Comparison of ENCODE assay signal across 8 cellular contexts in the genomic region with DNA sequence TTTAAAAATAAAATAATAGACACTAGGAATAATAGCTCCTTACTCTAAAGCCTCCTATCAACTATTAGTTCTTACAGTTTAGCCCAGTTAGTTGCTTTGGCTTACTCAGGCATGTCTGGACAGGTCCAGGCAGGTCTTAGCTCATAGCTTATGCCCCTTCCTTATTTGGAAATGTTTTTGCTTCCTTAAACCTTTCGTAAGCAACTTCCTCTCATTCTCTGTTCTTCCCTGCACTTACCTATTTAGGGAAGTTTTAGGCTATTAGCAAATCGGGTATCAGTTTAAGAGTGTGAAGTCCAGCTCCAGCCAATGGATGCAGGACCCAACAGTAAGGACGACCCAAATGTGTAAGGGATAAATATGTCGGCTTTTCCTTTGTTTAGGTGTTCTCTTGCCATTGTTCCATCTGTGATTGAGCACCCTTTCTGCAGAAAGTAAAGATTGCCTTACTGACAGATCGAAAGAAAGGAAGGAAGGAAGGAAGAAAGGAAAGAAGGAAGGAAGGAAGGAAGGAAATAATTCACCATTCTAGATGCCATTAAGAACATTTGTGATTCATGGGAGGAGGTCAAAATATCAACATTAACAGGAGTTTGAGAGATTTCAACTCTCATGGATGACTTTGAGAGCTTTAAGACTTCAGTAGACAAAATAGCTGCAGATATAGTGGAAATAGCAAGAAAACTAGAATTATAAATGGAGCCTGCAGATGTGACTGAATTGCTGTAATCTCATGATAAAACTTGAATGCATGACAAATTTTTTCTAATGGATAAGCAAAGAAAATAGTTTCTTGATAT.
A peak's percentile ranks its signal among the peaks of the same experiment; 100 is the strongest.
DNase-seq lines count a peak whose midpoint lies in the region; FAIRE-seq and TF ChIP-seq lines count a peak whose summit lies in the region.
"Not testable (repeated sequence)": the region's sequence is repeated elsewhere in the genome, so short reads cannot be mapped to it uniquely, and the experiment has no call there.

No MANE protein-coding gene starts in this region.

- H2BK15ac ChIP-seq in neuronal stem cell (ENCODE audit: low read length) = not testable (repeated sequence)

- not testable (repeated sequence) for H3K4me3 ChIP-seq in cardiac fibroblast (replicated peaks in 1 of 2; ENCODE audit: low read depth in 2 of 2, low read length in 2 of 2); fibroblast of villous mesenchyme (ENCODE audit: low read depth, low read length); neuronal stem cell (ENCODE audit: low read length in 2 of 2)

- H3K9me3 ChIP-seq in neuronal stem cell (replicated peaks in 1 of 2; ENCODE audit: control insufficient read depth in 2 of 2, insufficient read depth in 1 of 2, low read depth in 1 of 2, low read length in 2 of 2) = peaks cover 0 to 14% of the 10 kb centered on the region in 2 donors

- H2BK120ac ChIP-seq in neuronal stem cell (ENCODE audit: low read depth, low read length) = not testable (repeated sequence)

- H3K14ac ChIP-seq in neuronal stem cell (ENCODE audit: low read length) = not testable (repeated sequence)

- FAIRE-seq in HTR-8/SVneo (lab: Jason Lieb, UNC) (peak; percentile 28), TTC549 (lab: Jason Lieb, UNC) (peak; percentile 88)

- not testable (repeated sequence) for H4K91ac ChIP-seq in neuronal stem cell (ENCODE audit: low read depth, low read length, poor library complexity)

- TF ChIP-seq CTCF in 22Rv1 (IDR thresholded peaks at IDR 0.05); cardiac fibroblast (IDR thresholded peaks at IDR 0.05; ENCODE audit: low read depth, low read length); fibroblast of villous mesenchyme (IDR thresholded peaks at IDR 0.05; ENCODE audit: insufficient read depth, low read depth, low read length): not testable (repeated sequence)

- H3K36me3 ChIP-seq in neuronal stem cell (replicated peaks in 1 of 2; ENCODE audit: control insufficient read depth in 2 of 2, insufficient read depth in 2 of 2, low read length in 2 of 2) = not testable (repeated sequence)

- H4K8ac ChIP-seq in neuronal stem cell (ENCODE audit: low read depth, low read length) = not testable (repeated sequence)

- H3K23ac ChIP-seq in neuronal stem cell (ENCODE audit: low read depth, low read length, poor library complexity) = not testable (repeated sequence)

- H3K27ac ChIP-seq in 22Rv1 = peak overlapping the region; percentile 36; the same call in 1 of the 2 replicates
- H3K27ac ChIP-seq in neuronal stem cell (replicated peaks; ENCODE audit: low read length) = not testable (repeated sequence)

- not testable (repeated sequence) for H3K4me1 ChIP-seq in neuronal stem cell (ENCODE audit: control insufficient read depth in 2 of 2, insufficient read depth in 1 of 2, low read depth in 1 of 2, low read length in 2 of 2)

- not testable (repeated sequence) for H3K4me2 ChIP-seq in neuronal stem cell (ENCODE audit: insufficient read depth, low read length, poor library complexity, severe bottlenecking)

- H2AK5ac ChIP-seq in neuronal stem cell (ENCODE audit: low read depth, low read length) = not testable (repeated sequence)

- H2BK5ac ChIP-seq in neuronal stem cell (ENCODE audit: low read length) = not testable (repeated sequence)

- DNase-seq in EH (ENCODE audit: low read depth) (peak; percentile 42), NCI-H2171 treated with DMSO at 0.1 percent for 48 hours (lab: John Stamatoyannopoulos, UW) (peak; percentile 28), cardiac fibroblast (ENCODE audit: low read depth in 2 of 2) (peak; percentile 29 to 72), fibroblast of villous mesenchyme (ENCODE audit: low read depth) (peak; percentile 42)
- not testable (repeated sequence) for DNase-seq in HTR-8/SVneo (ENCODE audit: insufficient read length, low spot score); neuronal stem cell (ENCODE audit: low spot score)

- not testable (repeated sequence) for H3K18ac ChIP-seq in neuronal stem cell (ENCODE audit: low read length)

- H3K9ac ChIP-seq in neuronal stem cell (ENCODE audit: low read depth, low read length, poor library complexity) = not testable (repeated sequence)

- H2AFZ ChIP-seq in neuronal stem cell (ENCODE audit: low read length) = peak overlapping the region; percentile 51

- H3K79me1 ChIP-seq in neuronal stem cell (ENCODE audit: low read depth, low read length) = not testable (repeated sequence)

- not testable (repeated sequence) for H3K27me3 ChIP-seq in neuronal stem cell (ENCODE audit: control insufficient read depth in 3 of 3, insufficient read depth in 3 of 3, low read depth in 1 of 3, low read length in 3 of 3)

- not testable (repeated sequence) for H3K4ac ChIP-seq in neuronal stem cell (ENCODE audit: low read length)

- H2BK12ac ChIP-seq in neuronal stem cell (ENCODE audit: low read length) = not testable (repeated sequence)

- no CpG with 5 or more reads among the region's 5 CpGs for WGBS in neuronal stem cell (ENCODE audit: extremely low coverage in 2 of 2, insufficient read length in 2 of 2, insufficient replicate concordance in 1 of 2), 2 donors
